ENCODE assay signal across 19 cellular contexts in the genomic region with DNA sequence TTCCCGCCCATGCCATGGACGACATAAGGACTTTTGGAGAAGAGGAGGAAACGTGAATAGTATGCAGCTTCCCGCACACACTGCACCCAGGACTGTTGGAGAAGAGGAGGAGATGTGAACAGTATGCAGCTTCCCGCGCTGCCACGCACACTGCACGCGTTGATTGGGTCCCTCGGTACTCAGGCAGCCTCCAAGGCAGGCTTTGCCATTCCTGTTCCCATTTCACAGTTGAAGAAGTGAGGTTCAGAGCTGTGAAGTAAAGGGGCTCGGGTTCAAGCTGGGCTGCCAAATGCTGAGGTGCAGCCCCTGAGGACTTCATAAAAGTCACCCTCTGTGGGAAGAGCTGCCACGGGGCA.
A peak's percentile ranks its signal among the peaks of the same experiment; 100 is the strongest.
DNase-seq lines count a peak whose midpoint lies in the region; ATAC-seq and TF ChIP-seq lines count a peak whose summit lies in the region.
"Had no signal": no experiment of that assay in that cellular context is flagged by ENCODE, and none has a peak within 500 bp of the region (broad histone marks: within the 10 kb centered on the region; RNA-seq: fewer than 3 reads in every experiment).

No MANE protein-coding gene starts in this region.

- DNase-seq in T-helper 2 cell treated with Interferon-gamma antibody and Interleukin-4, amounts not matched to agents 5 μg/mL and 100 μg/mL, for 36 hours (ENCODE audit: low spot score), result peak; percentile 2
- DNase-seq in T-helper 2 cell (no peak), cardiac septum (ENCODE audit: low spot score) (peak; percentile 61), Right ventricle myocardium inferior (ENCODE audit: missing footprints) (no peak), lower leg skin (ENCODE audit: low spot score in 2 of 2) (peak; percentile 5 to 43), COLO829 (ENCODE audit: low spot score) (no peak), GM13977 (ENCODE audit: low spot score) (no peak)
- peak; percentile 0 to 43 for DNase-seq in stimulated activated effector memory CD8-positive, alpha-beta T cell treated with anti-CD3 and anti-CD28 coated beads, Interleukin-12 subunit alpha, Interleukin-12 subunit beta, amount 100 ng/mL, for 72 hours (ENCODE audit: low spot score in 2 of 2)
- DNase-seq: DMS79 treated with DMSO at 0.1 percent for 48 hours, IMR-90, MG63, NCI-H1092, NCI-H146, NCI-H2081, NCI-H748 treated with DMSO at 0.1 percent for 48 hours had no signal

- in situ Hi-C loops in GM13977 (cut with MboI; ENCODE audit: low pct_unique_long_range_greater_than_20kb, low sequenced_read_pairs, unreplicated experiment), result no loop called here

- TF ChIP-seq POLR2A in lower leg skin (IDR thresholded peaks at IDR 0.05), result no peak

- intact Hi-C loops in cardiac septum (cut with DNase I) (no loop called here), Right ventricle myocardium inferior (cut with DNase I) (no loop called here), lower leg skin (cut with DNase I; ENCODE audit: low total_unique reads) (no loop called here)

- 80 to 87% methylated on average over 12 of the region's 12 CpGs for WGBS in lower leg skin, 2 donors

- no peak for ATAC-seq in Right ventricle myocardium inferior
- ATAC-seq in stimulated activated effector memory CD8-positive, alpha-beta T cell treated with anti-CD3 and anti-CD28 coated beads, Interleukin-12 subunit alpha, Interleukin-12 subunit beta, amount 100 ng/mL, for 72 hours, result no peak
- ATAC-seq: CD8-positive, alpha-beta T cell; HCT116 had no signal

- no peak for TF ChIP-seq CTCF in lower leg skin (IDR thresholded peaks at IDR 0.05)
- TF ChIP-seq CTCF in GM13977 (IDR thresholded peaks at IDR 0.05; ENCODE audit: extremely low read depth, insufficient read depth, missing control alignments), result no peak

- no peaks in the 10 kb centered on the region for H3K36me3 Mint-ChIP-seq in T-helper 2 cell treated with Interferon-gamma antibody and Interleukin-4, amounts not matched to agents 5 μg/mL and 100 μg/mL, for 36 hours (ENCODE audit: low read depth)
- no peaks in the 10 kb centered on the region for H3K36me3 Mint-ChIP-seq in stimulated activated effector memory CD8-positive, alpha-beta T cell treated with anti-CD3 and anti-CD28 coated beads, Interleukin-12 subunit alpha, Interleukin-12 subunit beta, amount 100 ng/mL, for 72 hours
- H3K36me3 Mint-ChIP-seq: CD8-positive, alpha-beta T cell had no signal

- H3K4me3 ChIP-seq in lower leg skin (ENCODE audit: low read depth, poor library complexity, severe bottlenecking), result no peak overlapping the region
- H3K4me3 ChIP-seq: BLaER1, GM23248, MG63 had no signal

- H3K4me1 Mint-ChIP-seq in T-helper 2 cell treated with Interferon-gamma antibody and Interleukin-4, amounts not matched to agents 5 μg/mL and 100 μg/mL, for 36 hours (ENCODE audit: low read depth), result no peaks in the 10 kb centered on the region
- no peaks in the 10 kb centered on the region for H3K4me1 Mint-ChIP-seq in stimulated activated effector memory CD8-positive, alpha-beta T cell treated with anti-CD3 and anti-CD28 coated beads, Interleukin-12 subunit alpha, Interleukin-12 subunit beta, amount 100 ng/mL, for 72 hours

- H3K27ac Mint-ChIP-seq in T-helper 2 cell treated with Interferon-gamma antibody and Interleukin-4, amounts not matched to agents 5 μg/mL and 100 μg/mL, for 36 hours, result no peak overlapping the region
- no peak overlapping the region for H3K27ac Mint-ChIP-seq in stimulated activated effector memory CD8-positive, alpha-beta T cell treated with anti-CD3 and anti-CD28 coated beads, Interleukin-12 subunit alpha, Interleukin-12 subunit beta, amount 100 ng/mL, for 72 hours
- H3K27ac Mint-ChIP-seq: CD8-positive, alpha-beta T cell had no signal

- peaks cover 2% of the 10 kb centered on the region for H3K27me3 Mint-ChIP-seq in T-helper 2 cell treated with Interferon-gamma antibody and Interleukin-4, amounts not matched to agents 5 μg/mL and 100 μg/mL, for 36 hours (ENCODE audit: low read depth)

- no peaks in the 10 kb centered on the region for H3K9me3 Mint-ChIP-seq in T-helper 2 cell treated with Interferon-gamma antibody and Interleukin-4, amounts not matched to agents 5 μg/mL and 100 μg/mL, for 36 hours
- H3K9me3 Mint-ChIP-seq in stimulated activated effector memory CD8-positive, alpha-beta T cell treated with anti-CD3 and anti-CD28 coated beads, Interleukin-12 subunit alpha, Interleukin-12 subunit beta, amount 100 ng/mL, for 72 hours, result no peaks in the 10 kb centered on the region
- H3K9me3 Mint-ChIP-seq: CD8-positive, alpha-beta T cell had no signal

- no peak overlapping the region for H3K4me3 Mint-ChIP-seq in T-helper 2 cell treated with Interferon-gamma antibody and Interleukin-4, amounts not matched to agents 5 μg/mL and 100 μg/mL, for 36 hours
- no peak overlapping the region for H3K4me3 Mint-ChIP-seq in stimulated activated effector memory CD8-positive, alpha-beta T cell treated with anti-CD3 and anti-CD28 coated beads, Interleukin-12 subunit alpha, Interleukin-12 subunit beta, amount 100 ng/mL, for 72 hours
- H3K4me3 Mint-ChIP-seq: CD8-positive, alpha-beta T cell had no signal

Comparison
In these comparisons a context has a peak if more than half of its experiments do, and no peak if none do; other contexts are left out.
1. DNase-seq: peak in T-helper 2 cell treated with Interferon-gamma antibody and Interleukin-4, amounts not matched to agents 5 μg/mL and 100 μg/mL, for 36 hours (single experiment), cardiac septum (single experiment), lower leg skin (2 of 2) and stimulated activated effector memory CD8-positive, alpha-beta T cell treated with anti-CD3 and anti-CD28 coated beads, Interleukin-12 subunit alpha, Interleukin-12 subunit beta, amount 100 ng/mL, for 72 hours (2 of 2); none in T-helper 2 cell (0 of 5), Right ventricle myocardium inferior (single experiment), COLO829 (single experiment) and GM13977 (single experiment).